ENCODE assay signal across 13 cellular contexts in genomic region chr6:119310486-119311036, GRCh38. TPM values are rescaled to one million over a fixed set of nuclear protein-coding genes. Genes with fewer than 3 reads are reported as not detected.
DNase-seq lines count a peak whose midpoint lies in the region; ATAC-seq and TF ChIP-seq lines count a peak whose summit lies in the region.
"Had no signal": no experiment of that assay in that cellular context is flagged by ENCODE, and none has a peak within 500 bp of the region (broad histone marks: within the 10 kb centered on the region; RNA-seq: fewer than 3 reads in every experiment).

No MANE protein-coding gene starts in this region.

- intact Hi-C loops in thyroid gland (cut with DNase I) (no loop called here), posterior cingulate gyrus (cut with DNase I) (no loop called here)

- no peaks in the 10 kb centered on the region for H3K9me3 Mint-ChIP-seq in activated naive CD8-positive, alpha-beta T cell treated with anti-CD3 and anti-CD28 coated beads, Interleukin-2, amount 10 ng/mL, durations not matched to agents 7 days and 5 days
- no peaks in the 10 kb centered on the region for H3K9me3 Mint-ChIP-seq in activated naive CD8-positive, alpha-beta T cell treated with anti-CD3 and anti-CD28 coated beads, Interleukin-2, amount 50 U/mL, for 24 hours
- no peaks in the 10 kb centered on the region for H3K9me3 Mint-ChIP-seq in WTC11
- H3K9me3 Mint-ChIP-seq: memory B cell had no signal

- H3K27me3 ChIP-seq in subcutaneous abdominal adipose tissue (ENCODE audit: control insufficient read depth in 5 of 5, insufficient read depth in 4 of 5, low read length in 5 of 5): no peaks in the 10 kb centered on the region
- H3K27me3 ChIP-seq in thyroid gland: no peaks in the 10 kb centered on the region
- H3K27me3 ChIP-seq: adrenal gland had no signal

- H3K36me3 Mint-ChIP-seq in activated naive CD8-positive, alpha-beta T cell treated with anti-CD3 and anti-CD28 coated beads, Interleukin-2, amount 10 ng/mL, durations not matched to agents 7 days and 5 days: peaks cover 24% of the 10 kb centered on the region
- peaks cover 13% of the 10 kb centered on the region for H3K36me3 Mint-ChIP-seq in activated naive CD8-positive, alpha-beta T cell treated with anti-CD3 and anti-CD28 coated beads, Interleukin-2, amount 50 U/mL, for 24 hours (ENCODE audit: low read depth)
- H3K36me3 Mint-ChIP-seq in WTC11: no peaks in the 10 kb centered on the region

- H3K36me3 ChIP-seq in subcutaneous abdominal adipose tissue (ENCODE audit: control insufficient read depth in 5 of 5, insufficient read depth in 5 of 5, low read length in 5 of 5) (peaks cover 10 to 14% (median 12%) of the 10 kb centered on the region in 5 donors), thyroid gland (peaks cover 0 to 6% of the 10 kb centered on the region in 2 donors)
- H3K36me3 ChIP-seq: WERI-Rb-1 had no signal

- POLR2A ChIA-PET in activated naive CD8-positive, alpha-beta T cell treated with anti-CD3 and anti-CD28 coated beads, Interleukin-2, amount 10 ng/mL, durations not matched to agents 7 days and 5 days (lab: Charles Lee): no interaction called here
- POLR2A ChIA-PET in WTC11 (lab: Charles Lee): no interaction called here

- TF ChIP-seq CTCF in WTC11 (IDR thresholded peaks at IDR 0.05) (no peak), thyroid gland (IDR thresholded peaks at IDR 0.05) (no peak)

- H3K27ac ChIP-seq in subcutaneous abdominal adipose tissue (ENCODE audit: low read depth, low read length): peak overlapping the region; percentile 74
- no peak overlapping the region for H3K27ac ChIP-seq in thyroid gland
- H3K27ac ChIP-seq: WERI-Rb-1 had no signal

- H3K27me3 Mint-ChIP-seq in activated naive CD8-positive, alpha-beta T cell treated with anti-CD3 and anti-CD28 coated beads, Interleukin-2, amount 10 ng/mL, durations not matched to agents 7 days and 5 days: no peaks in the 10 kb centered on the region
- no peaks in the 10 kb centered on the region for H3K27me3 Mint-ChIP-seq in activated naive CD8-positive, alpha-beta T cell treated with anti-CD3 and anti-CD28 coated beads, Interleukin-2, amount 50 U/mL, for 24 hours
- H3K27me3 Mint-ChIP-seq in WTC11 (ENCODE audit: low read depth): no peaks in the 10 kb centered on the region
- H3K27me3 Mint-ChIP-seq: memory B cell had no signal

- CTCF ChIA-PET in WTC11 (lab: Charles Lee): no interaction called here

- H3K9ac ChIP-seq in subcutaneous abdominal adipose tissue (ENCODE audit: low read length in 5 of 5): no peak overlapping the region

- no peak for DNase-seq in activated naive CD8-positive, alpha-beta T cell treated with anti-CD3 and anti-CD28 coated beads, Interleukin-2, amount 10 ng/mL, durations not matched to agents 7 days and 5 days
- no peak for DNase-seq in activated naive CD8-positive, alpha-beta T cell treated with anti-CD3 and anti-CD28 coated beads, Interleukin-2, amount 50 U/mL, for 24 hours
- no peak for DNase-seq in WTC11 (ENCODE audit: low spot score)
- DNase-seq in iris pigment epithelial cell (ENCODE audit: low read depth): peak; percentile 35
- no peak for DNase-seq in NCI-H187 (lab: John Stamatoyannopoulos, UW)
- DNase-seq in thyroid gland: no peak
- DNase-seq in posterior cingulate gyrus: no peak
- DNase-seq: AML-193, NCI-H526, WERI-Rb-1 had no signal

- TF ChIP-seq POLR2A in thyroid gland (IDR thresholded peaks at IDR 0.05): no peak

- no peak overlapping the region for H3K4me3 Mint-ChIP-seq in activated naive CD8-positive, alpha-beta T cell treated with anti-CD3 and anti-CD28 coated beads, Interleukin-2, amount 10 ng/mL, durations not matched to agents 7 days and 5 days
- no peak overlapping the region for H3K4me3 Mint-ChIP-seq in activated naive CD8-positive, alpha-beta T cell treated with anti-CD3 and anti-CD28 coated beads, Interleukin-2, amount 50 U/mL, for 24 hours
- no peak overlapping the region for H3K4me3 Mint-ChIP-seq in WTC11
- H3K4me3 Mint-ChIP-seq: memory B cell had no signal

- no peaks in the 10 kb centered on the region for H3K9me3 ChIP-seq in subcutaneous abdominal adipose tissue (ENCODE audit: control insufficient read depth in 5 of 5, low read length in 5 of 5)
- H3K9me3 ChIP-seq in thyroid gland: no peaks in the 10 kb centered on the region
- H3K9me3 ChIP-seq: adrenal gland had no signal

- peak overlapping the region; percentile 16 for H3K27ac Mint-ChIP-seq in activated naive CD8-positive, alpha-beta T cell treated with anti-CD3 and anti-CD28 coated beads, Interleukin-2, amount 10 ng/mL, durations not matched to agents 7 days and 5 days
- H3K27ac Mint-ChIP-seq in activated naive CD8-positive, alpha-beta T cell treated with anti-CD3 and anti-CD28 coated beads, Interleukin-2, amount 50 U/mL, for 24 hours: no peak overlapping the region
- peak overlapping the region; percentile 32; the same call in 1 of the 2 replicates for H3K27ac Mint-ChIP-seq in WTC11

- H3K4me3 ChIP-seq in subcutaneous abdominal adipose tissue (ENCODE audit: low read depth in 1 of 5, low read length in 5 of 5) (no peak overlapping the region), thyroid gland (replicated peaks in 1 of 3) (no peak overlapping the region)
- H3K4me3 ChIP-seq: adrenal gland had no signal

- H3K4me1 ChIP-seq in subcutaneous abdominal adipose tissue (ENCODE audit: control insufficient read depth in 5 of 5, insufficient read depth in 5 of 5, low read length in 5 of 5): peaks cover 2 to 64% (median 58%) of the 10 kb centered on the region in 5 donors
- peaks cover 0 to 6% of the 10 kb centered on the region in 2 donors for H3K4me1 ChIP-seq in thyroid gland

- H3K4me1 Mint-ChIP-seq in activated naive CD8-positive, alpha-beta T cell treated with anti-CD3 and anti-CD28 coated beads, Interleukin-2, amount 10 ng/mL, durations not matched to agents 7 days and 5 days: peaks cover 63% of the 10 kb centered on the region
- peaks cover 65% of the 10 kb centered on the region for H3K4me1 Mint-ChIP-seq in activated naive CD8-positive, alpha-beta T cell treated with anti-CD3 and anti-CD28 coated beads, Interleukin-2, amount 50 U/mL, for 24 hours
- peaks cover 18% of the 10 kb centered on the region for H3K4me1 Mint-ChIP-seq in WTC11

- 94 to 98% methylated on average over 8 of the region's 8 CpGs for WGBS in thyroid gland, 2 donors

- no peak for ATAC-seq in activated naive CD8-positive, alpha-beta T cell treated with anti-CD3 and anti-CD28 coated beads, Interleukin-2, amount 10 ng/mL, durations not matched to agents 7 days and 5 days (ENCODE audit: low read depth)
- no peak for ATAC-seq in activated naive CD8-positive, alpha-beta T cell treated with anti-CD3 and anti-CD28 coated beads, Interleukin-2, amount 50 U/mL, for 24 hours
- peak; percentile 59 for ATAC-seq in WTC11

TF ChIP-seq in WTC11, 78 proteins besides CTCF, POLR2A, EP300 and RAD21:
- TF ChIP-seq ZSCAN18 (CRISPR knock-in tag; IDR thresholded peaks at IDR 0.05) (no peak), E2F5 (CRISPR knock-in tag; IDR thresholded peaks at IDR 0.05) (no peak), ZNF425 (CRISPR knock-in tag; conservative IDR thresholded peaks at IDR 0.05) (no peak), CREB1 (CRISPR knock-in tag; IDR thresholded peaks at IDR 0.05) (no peak), MXD4 (CRISPR knock-in tag; IDR thresholded peaks at IDR 0.05; ENCODE audit: borderline replicate concordance) (no peak), ZNF138 (CRISPR knock-in tag; conservative IDR thresholded peaks at IDR 0.05) (no peak), NFYB (CRISPR knock-in tag; conservative IDR thresholded peaks at IDR 0.05; ENCODE audit: low read depth) (no peak)
TF ChIP-seq in WTC11: peak in this region for 0.

RNA-seq across cellular contexts. Expression of gene MAN1A1, which starts 39.0 kb away (rescaled TPM):
- 10 to 100 TPM; 19.2 to 19.5 TPM for total RNA-seq in activated naive CD8-positive, alpha-beta T cell treated with anti-CD3 and anti-CD28 coated beads, Interleukin-2, amount 10 ng/mL, durations not matched to agents 7 days and 5 days
- total RNA-seq in WTC11 (2021) (6.8 to 6.9 TPM (median 6.8 TPM) in 3 replicates), thyroid gland (100 to 1,000 TPM in 3 of 4 donors, 10 to 100 TPM in 1; 71.7 to 170 (median 128) TPM)
